ENCODE assay signal across 9 cellular contexts in genomic region chr4:139978692-139979091, GRCh38.
A peak's percentile ranks its signal among the peaks of the same experiment; 100 is the strongest.
DNase-seq lines count a peak whose midpoint lies in the region; ATAC-seq, FAIRE-seq and TF ChIP-seq lines count a peak whose summit lies in the region.
"Had no signal": no experiment of that assay in that cellular context is flagged by ENCODE, and none has a peak within 500 bp of the region (broad histone marks: within the 10 kb centered on the region; RNA-seq: fewer than 3 reads in every experiment).

No MANE protein-coding gene starts in this region.

- ATAC-seq in GM18502 (IDR thresholded peaks at IDR 0.05; ENCODE audit: poor library complexity, unreplicated experiment): peak; percentile 95
- ATAC-seq in GM21381 (IDR thresholded peaks at IDR 0.05; ENCODE audit: unreplicated experiment): peak; percentile 91
- ATAC-seq in HG03558 (IDR thresholded peaks at IDR 0.05; ENCODE audit: extremely low read depth, unreplicated experiment): peak; percentile 95
- ATAC-seq in esophagus mucosa: peak; percentile 28

- no peak for DNase-seq in stomach
- DNase-seq in NCI-H2171 (lab: John Stamatoyannopoulos, UW): no peak
- DNase-seq in T-helper 9 cell: no peak
- DNase-seq in RCC 7860 (ENCODE audit: low spot score): no peak

- H3K4me1 ChIP-seq in stomach: peaks cover 20 to 64% (median 32%) of the 10 kb centered on the region in 4 donors

- H3K9me3 ChIP-seq in stomach: no peaks in the 10 kb centered on the region

- TF ChIP-seq CTCF in stomach (IDR thresholded peaks at IDR 0.05): no peak

- TF ChIP-seq EP300 in stomach (IDR thresholded peaks at IDR 0.05): no peak

- no peaks in the 10 kb centered on the region for H3K27me3 ChIP-seq in stomach

- peak overlapping the region in 1 of 5 donors; percentile 85 for H3K27ac ChIP-seq in stomach

- no peak overlapping the region for H3K4me3 ChIP-seq in stomach

- H3K36me3 ChIP-seq in stomach: no peaks in the 10 kb centered on the region

- WGBS in stomach, 5 donors: 53 to 79% (median 68%) methylated on average over 2 of the region's 2 CpGs

- intact Hi-C loops in stomach (cut with DNase I; ENCODE audit: low total_unique reads): no loop called here

- FAIRE-seq in RCC 7860 (lab: Jason Lieb, UNC): no peak
- FAIRE-seq: bronchial epithelial cell had no signal

- no peak for TF ChIP-seq POLR2A in stomach (IDR thresholded peaks at IDR 0.05)

Comparison
In these comparisons a context has a peak if more than half of its experiments do, and no peak if none do; other contexts are left out.
1. ATAC-seq: peak in every context shown above with its lines; median percentile 95 in GM18502; 95 in HG03558; 91 in GM21381; 28 in esophagus mucosa.